ENCODE assay signal across 12 cellular contexts in the genomic region with DNA sequence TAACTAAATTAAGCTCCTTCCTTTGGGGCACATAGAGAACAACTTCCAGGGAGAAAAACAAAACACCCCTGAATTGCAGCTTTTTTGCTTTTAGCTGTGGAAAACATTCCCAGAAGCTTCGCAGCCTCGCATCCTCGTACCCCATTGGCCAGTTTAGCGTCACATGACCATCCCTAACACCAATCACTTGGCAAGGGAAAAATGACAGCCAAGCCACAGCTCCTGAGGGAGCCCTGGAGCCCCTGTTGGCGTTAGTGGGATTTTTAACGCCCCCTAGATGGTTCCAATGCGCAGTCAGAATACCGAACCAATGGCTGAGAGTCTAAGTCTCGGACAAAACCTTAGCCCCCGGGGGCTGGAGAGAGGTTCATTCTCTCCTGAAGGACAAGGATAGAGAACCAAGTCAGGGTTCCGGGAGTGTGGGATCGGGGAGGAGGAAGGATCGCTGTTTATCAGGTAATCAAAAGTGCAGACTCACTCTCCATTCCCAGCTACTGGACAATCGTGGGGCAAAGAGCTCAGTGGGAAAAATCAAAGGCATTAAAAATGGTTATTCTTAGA.
DNase-seq lines count a peak whose midpoint lies in the region; ATAC-seq, FAIRE-seq and TF ChIP-seq lines count a peak whose summit lies in the region.
"Had no signal": no experiment of that assay in that cellular context is flagged by ENCODE, and none has a peak within 500 bp of the region (broad histone marks: within the 10 kb centered on the region; RNA-seq: fewer than 3 reads in every experiment).

No MANE protein-coding gene starts in this region.

- peaks cover 54% of the 10 kb centered on the region for H3F3A ChIP-seq in GM23248 (ENCODE audit: insufficient read depth)

- H3K4me3 ChIP-seq in GM23248 (no peak overlapping the region), right cardiac atrium (ENCODE audit: low read length) (peak overlapping the region; percentile 3), skeletal muscle satellite cell (ENCODE audit: low read length) (no peak overlapping the region)
- H3K4me3 ChIP-seq: uterus had no signal

- WGBS in GM23248 (ENCODE audit: low coverage in 1 of 2, low lambda C conversion rate in 2 of 2, missing lambda C conversion rate in 2 of 2), 2 experiments: 97 to 98% methylated on average over 14 of the region's 14 CpGs
- 78% methylated on average over 14 of the region's 14 CpGs for WGBS in right cardiac atrium

- no peaks in the 10 kb centered on the region for H3K27me3 ChIP-seq in GM23248 (replicated peaks; ENCODE audit: insufficient read depth)
- H3K27me3 ChIP-seq in right cardiac atrium (ENCODE audit: control insufficient read depth, insufficient read depth): no peaks in the 10 kb centered on the region
- H3K27me3 ChIP-seq in skeletal muscle satellite cell (ENCODE audit: control insufficient read depth, insufficient read depth, low read length): no peaks in the 10 kb centered on the region
- H3K27me3 ChIP-seq: uterus had no signal

- H3K27ac ChIP-seq in GM23248: peak overlapping the region; percentile 99
- peak overlapping the region; percentile 61 for H3K27ac ChIP-seq in right cardiac atrium (ENCODE audit: low read length)

- H3K4me1 ChIP-seq in GM23248 (ENCODE audit: insufficient read depth) (peaks cover 68% of the 10 kb centered on the region), right cardiac atrium (ENCODE audit: control insufficient read depth, insufficient read depth, low read length) (peaks cover 10% of the 10 kb centered on the region), skeletal muscle satellite cell (ENCODE audit: control insufficient read depth, insufficient read depth, low read length) (peaks cover 84% of the 10 kb centered on the region)
- H3K4me1 ChIP-seq: uterus had no signal

- intact Hi-C loops in right cardiac atrium (cut with DNase I): no loop called here

- H2AFZ ChIP-seq in GM23248: no peak overlapping the region

- peaks cover 81% of the 10 kb centered on the region for H3K79me2 ChIP-seq in GM23248 (ENCODE audit: insufficient read depth)

- in situ Hi-C loops in GM23248 (cut with MboI): loop anchor here (10.0 kb wide), 1 partner anchor 135 kb away; a partner anchor contains a TSS

- H3K36me3 ChIP-seq in GM23248 (ENCODE audit: low read depth) (no peaks in the 10 kb centered on the region), skeletal muscle satellite cell (ENCODE audit: insufficient read depth, low read length) (no peaks in the 10 kb centered on the region)
- H3K36me3 ChIP-seq: uterus had no signal

- ATAC-seq in right cardiac atrium (peak in 1 of 2 donors; percentile 35), GM18867 (IDR thresholded peaks at IDR 0.05; ENCODE audit: unreplicated experiment) (no peak), GM19324 (IDR thresholded peaks at IDR 0.05; ENCODE audit: low FRiP score, unreplicated experiment) (no peak)

- FAIRE-seq in H54 (lab: Jason Lieb, UNC): no peak

- no peaks in the 10 kb centered on the region for H4K20me1 ChIP-seq in GM23248 (ENCODE audit: insufficient read depth)

- H3K9me2 ChIP-seq in GM23248 (ENCODE audit: insufficient read depth): no peaks in the 10 kb centered on the region

- DNase-seq in GM23248 (no peak), SHP77 (lab: John Stamatoyannopoulos, UW) (peak; percentile 92 to 93), right cardiac atrium (peak in 2 of 3 donors; percentile 56 to 61), H54 (ENCODE audit: insufficient read length, low spot score) (no peak)
- no peak for DNase-seq in activated T-cell treated with anti-CD3 and anti-CD28 coated beads, Interleukin-2, amount 50 U/mL, for 1 hour
- DNase-seq: activated CD8-positive, alpha-beta memory T cell treated with anti-CD3 and anti-CD28 coated beads, Interleukin-2, amount 50 U/mL, for 48 hours; naive B cell; NCI-H2171; uterus had no signal

- H3K4me2 ChIP-seq in GM23248 (ENCODE audit: unreplicated experiment) (no peak overlapping the region), skeletal muscle satellite cell (ENCODE audit: low read length) (no peak overlapping the region)

- no peak for TF ChIP-seq POLR2A in H54 (IDR thresholded peaks at IDR 0.05; ENCODE audit: low read depth, low read length)

- peak overlapping the region; percentile 85; the same call in 1 of the 2 replicates for H3K9ac ChIP-seq in GM23248
- peak overlapping the region; percentile 90 for H3K9ac ChIP-seq in skeletal muscle satellite cell (ENCODE audit: low read depth, low read length)

- H3K9me3 ChIP-seq in GM23248 (ENCODE audit: low read depth) (no peaks in the 10 kb centered on the region), right cardiac atrium (ENCODE audit: control insufficient read depth, low read length) (no peaks in the 10 kb centered on the region), skeletal muscle satellite cell (replicated peaks; ENCODE audit: low read length) (no peaks in the 10 kb centered on the region)
- H3K9me3 ChIP-seq: uterus had no signal

Comparison
In these comparisons a context has a peak if more than half of its experiments do, and no peak if none do; other contexts are left out.
1. DNase-seq: peak in SHP77 (2 of 2) and right cardiac atrium (2 of 3); none in GM23248 (single experiment), H54 (single experiment) and activated T-cell treated with anti-CD3 and anti-CD28 coated beads, Interleukin-2, amount 50 U/mL, for 1 hour (single experiment).